ENCODE assay signal across 22 cellular contexts in genomic region chr10:108612485-108612884, GRCh38.
"Had no signal": no experiment of that assay in that cellular context is flagged by ENCODE, and none has a peak within 500 bp of the region (broad histone marks: within the 10 kb centered on the region; RNA-seq: fewer than 3 reads in every experiment).

No MANE protein-coding gene starts in this region.

- H3K27me3 ChIP-seq: sigmoid colon, transverse colon, upper lobe of right lung, uterus had no signal

- H3K27ac ChIP-seq: lower lobe of right lung, psoas muscle, sigmoid colon, thoracic aorta, transverse colon, upper lobe of right lung, uterus had no signal

- H3K4me3 ChIP-seq: lower lobe of right lung, psoas muscle, sigmoid colon, thoracic aorta, transverse colon, upper lobe of right lung, uterus had no signal

- H3K36me3 ChIP-seq: lower lobe of right lung, sigmoid colon, thoracic aorta, transverse colon, upper lobe of right lung, uterus had no signal

- H3K9me3 ChIP-seq: psoas muscle, thoracic aorta, transverse colon, upper lobe of right lung, uterus had no signal

- H3K27me3 Mint-ChIP-seq: naive thymus-derived CD8-positive, alpha-beta T cell had no signal

- H3K36me3 Mint-ChIP-seq: stimulated activated effector memory CD8-positive, alpha-beta T cell treated with anti-CD3 and anti-CD28 coated beads, Interleukin-12 subunit alpha, Interleukin-12 subunit beta, amount 100 ng/mL, for 72 hours had no signal

- FAIRE-seq: frontal cortex, keratinocyte had no signal

- DNase-seq: cortex of kidney; effector CD4-positive, alpha-beta T cell; hypothalamus; left ventricle myocardium superior; lower lobe of right lung; naive thymus-derived CD8-positive, alpha-beta T cell; nephron progenitor cell; nucleus accumbens; posterior cingulate gyrus; psoas muscle; right cardiac atrium; sigmoid colon; stimulated activated CD4-positive, alpha-beta T cell treated with anti-CD3 and anti-CD28 coated beads, Interleukin-2, amount 100 ng/mL, for 24 hours; stimulated activated CD4-positive, alpha-beta T cell treated with anti-CD3 and anti-CD28 coated beads, Interleukin-4, amount 100 ng/mL, for 24 hours; stimulated activated naive CD4-positive, alpha-beta T cell treated with Interleukin-2 at 50 U/mL for 16 hours; transverse colon; upper lobe of right lung; uterus had no signal

- ATAC-seq: left ventricle myocardium superior; lower lobe of right lung; naive thymus-derived CD8-positive, alpha-beta T cell; psoas muscle; right cardiac atrium; stimulated activated effector memory CD8-positive, alpha-beta T cell treated with anti-CD3 and anti-CD28 coated beads, Interleukin-12 subunit alpha, Interleukin-12 subunit beta, amount 100 ng/mL, for 72 hours; upper lobe of right lung had no signal

- H3K4me3 Mint-ChIP-seq: naive thymus-derived CD8-positive, alpha-beta T cell; nephron progenitor cell; stimulated activated effector memory CD8-positive, alpha-beta T cell treated with anti-CD3 and anti-CD28 coated beads, Interleukin-12 subunit alpha, Interleukin-12 subunit beta, amount 100 ng/mL, for 72 hours had no signal

- H3K4me1 ChIP-seq: lower lobe of right lung, psoas muscle, sigmoid colon, transverse colon, upper lobe of right lung, uterus had no signal

- H3K4me1 Mint-ChIP-seq: naive thymus-derived CD8-positive, alpha-beta T cell; nephron progenitor cell; stimulated activated effector memory CD8-positive, alpha-beta T cell treated with anti-CD3 and anti-CD28 coated beads, Interleukin-12 subunit alpha, Interleukin-12 subunit beta, amount 100 ng/mL, for 72 hours had no signal
